23 cellular contexts compared by ENCODE assay signal in the genomic region with DNA sequence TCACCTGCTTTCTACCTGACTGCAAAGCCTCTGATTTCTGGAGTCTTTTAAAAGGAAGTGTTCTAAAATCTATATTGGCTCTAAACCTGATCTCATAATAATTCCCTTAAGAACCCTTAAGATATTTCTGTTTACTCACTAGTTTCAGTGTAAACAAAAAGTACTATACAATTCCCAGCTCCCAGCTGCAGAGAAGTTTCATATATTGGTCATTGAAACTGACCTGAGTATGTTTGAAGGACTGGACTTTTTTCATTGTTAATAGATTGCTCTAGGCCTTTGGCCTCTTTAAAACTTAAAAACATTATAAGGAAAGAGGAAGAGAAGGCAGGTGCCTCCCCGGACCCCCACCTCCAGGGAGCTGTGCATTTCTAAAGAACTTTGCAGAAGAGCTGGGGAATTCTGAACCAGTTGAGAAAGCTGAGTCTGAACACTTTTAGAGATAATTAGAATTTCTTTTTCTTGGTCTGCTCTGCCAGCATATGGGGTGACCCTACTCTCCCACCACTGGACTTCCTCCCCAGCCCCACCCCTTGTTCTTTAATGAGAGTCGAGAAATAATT. TPM values are rescaled to one million over a fixed set of nuclear protein-coding genes. Genes with fewer than 3 reads are reported as not detected.
DNase-seq lines count a peak whose midpoint lies in the region; ATAC-seq, FAIRE-seq and TF ChIP-seq lines count a peak whose summit lies in the region.
"Had no signal": no experiment of that assay in that cellular context is flagged by ENCODE, and none has a peak within 500 bp of the region (broad histone marks: within the 10 kb centered on the region; RNA-seq: fewer than 3 reads in every experiment).

No MANE protein-coding gene starts in this region.

- H3K4me1 ChIP-seq in H9 (ENCODE audit: insufficient read depth, low read length) (peaks cover 4% of the 10 kb centered on the region; the same call in 1 of the 2 replicates), GM12878 (ENCODE audit: control insufficient read depth, insufficient read depth, low read length) (peaks cover 51% of the 10 kb centered on the region), mucosa of rectum (ENCODE audit: control insufficient read depth in 2 of 2, insufficient read depth in 2 of 2, low read length in 2 of 2) (peaks cover 12 to 38% of the 10 kb centered on the region in 2 donors)
- H3K4me1 ChIP-seq: testis had no signal

- no peaks in the 10 kb centered on the region; the same call in 1 of the 2 replicates for H3K27me3 Mint-ChIP-seq in H9 (ENCODE audit: low read depth)

- no CpG with 5 or more reads among the region's 2 CpGs for WGBS in H9 (ENCODE audit: extremely low coverage, insufficient read length, low lambda C conversion rate)
- 49% methylated on average over 2 of the region's 2 CpGs for WGBS in GM12878 (ENCODE audit: insufficient coverage, insufficient replicate concordance, low lambda C conversion rate, missing lambda C conversion rate)

- H3K4me3 Mint-ChIP-seq in H9: no peak overlapping the region
- H3K4me3 Mint-ChIP-seq: activated CD4-positive, alpha-beta memory T cell treated with anti-CD3 and anti-CD28 coated beads, Interleukin-2, amount 10 ng/mL, durations not matched to agents 7 days and 5 days; activated naive CD8-positive, alpha-beta T cell treated with anti-CD3 and anti-CD28 coated beads for 36 hours; central memory CD8-positive, alpha-beta T cell; natural killer cell; stimulated activated effector memory CD8-positive, alpha-beta T cell treated with anti-CD3 and anti-CD28 coated beads, Interleukin-12 subunit alpha, Interleukin-12 subunit beta, amount 100 ng/mL, for 72 hours had no signal

- RAD21 ChIA-PET in GM12878 (lab: Charles Lee; ENCODE audit: unreplicated experiment): interaction anchor here (0.8 to 3.5 kb wide), 10 partner anchors 14 to 1148 kb away, joined by 3 to 22 read pairs (median 6); no protein-coding TSS in a partner anchor

- H3K4me3 ChIP-seq in GM12878 (no peak overlapping the region), mucosa of rectum (ENCODE audit: low read length in 2 of 2) (no peak overlapping the region)
- H3K4me3 ChIP-seq: dorsolateral prefrontal cortex, ovary, Peyer's patch, SJCRH30, spleen, testis had no signal

- H3K9me3 Mint-ChIP-seq in H9: peaks cover 12 to 13% of the 10 kb centered on the region in 2 experiments
- H3K9me3 Mint-ChIP-seq: activated CD4-positive, alpha-beta memory T cell treated with anti-CD3 and anti-CD28 coated beads, Interleukin-2, amount 10 ng/mL, durations not matched to agents 7 days and 5 days; central memory CD8-positive, alpha-beta T cell; natural killer cell; stimulated activated effector memory CD8-positive, alpha-beta T cell treated with anti-CD3 and anti-CD28 coated beads, Interleukin-12 subunit alpha, Interleukin-12 subunit beta, amount 100 ng/mL, for 72 hours had no signal

- H2AFZ ChIP-seq in H9 (ENCODE audit: low read length): no peak overlapping the region
- H2AFZ ChIP-seq in GM12878 (ENCODE audit: control insufficient read depth, low read depth, low read length): no peak overlapping the region

- no peak overlapping the region for H2BK120ac ChIP-seq in H9 (ENCODE audit: low read depth, low read length, poor library complexity, severe bottlenecking)

- H4K5ac ChIP-seq in H9 (ENCODE audit: insufficient read length, low read depth, low read length): no peak overlapping the region

- POLR2A ChIA-PET in GM12878 (lab: Charles Lee): interaction anchor here (0.8 kb wide), 1 partner anchor 20 kb away, joined by 3 read pairs; no protein-coding TSS in a partner anchor

- no peak overlapping the region for H3K4ac ChIP-seq in H9 (ENCODE audit: low read depth, low read length)

- H3K14ac ChIP-seq in H9 (ENCODE audit: insufficient read depth, low read length): no peak overlapping the region

- H3K9me3 ChIP-seq in H9 (ENCODE audit: control insufficient read depth, low read depth, low read length): no peaks in the 10 kb centered on the region
- no peaks in the 10 kb centered on the region; the same call in 2 of the 3 replicates for H3K9me3 ChIP-seq in GM12878 (replicated peaks; ENCODE audit: control insufficient read depth, insufficient read depth, low read length)
- no peaks in the 10 kb centered on the region for H3K9me3 ChIP-seq in mucosa of rectum (ENCODE audit: control insufficient read depth in 2 of 2, low read length in 2 of 2)
- H3K9me3 ChIP-seq: ovary, Peyer's patch, SJCRH30, testis had no signal

- no peak overlapping the region for H3K18ac ChIP-seq in H9 (ENCODE audit: insufficient read length, low read depth, low read length)

- BruUV-seq in GM12878 (replicated peaks; lab: Mats Ljungman, UMichigan): no TSS peak

- H2BK20ac ChIP-seq in H9 (ENCODE audit: low read depth, low read length, poor library complexity, severe bottlenecking): no peak overlapping the region

- no peak overlapping the region for H2BK15ac ChIP-seq in H9 (ENCODE audit: low read depth, low read length)

- CTCF ChIA-PET in GM12878 (lab: Yijun Ruan, JAX): interaction anchor here (0.8 to 6.2 kb wide), 27 partner anchors 11 to 1147 kb away, joined by 3 to 50 read pairs (median 6); no protein-coding TSS in a partner anchor

- H3K36me3 ChIP-seq in GM12878 (ENCODE audit: control insufficient read depth in 2 of 2, insufficient read depth in 2 of 2, low read length in 1 of 2): no peaks in the 10 kb centered on the region
- no peaks in the 10 kb centered on the region for H3K36me3 ChIP-seq in mucosa of rectum (ENCODE audit: control insufficient read depth in 2 of 2, insufficient read depth in 2 of 2, low read length in 2 of 2)
- H3K36me3 ChIP-seq: ovary, Peyer's patch, SJCRH30, spleen had no signal

- no peaks in the 10 kb centered on the region for H3K23me2 ChIP-seq in H9 (ENCODE audit: insufficient read length, low read depth, low read length, poor library complexity, severe bottlenecking)

- no peak for TF ChIP-seq EP300 in GM12878 (IDR thresholded peaks at IDR 0.05; ENCODE audit: borderline replicate concordance in 1 of 2, control insufficient read depth in 1 of 2, low read depth in 2 of 2, low read length in 2 of 2)

- H3K27me3 ChIP-seq in H9 (ENCODE audit: insufficient read depth, low read length) (no peaks in the 10 kb centered on the region), GM12878 (replicated peaks in 1 of 2; ENCODE audit: control insufficient read depth in 2 of 2, insufficient read depth in 2 of 2, low read length in 1 of 2) (no peaks in the 10 kb centered on the region), mucosa of rectum (ENCODE audit: control insufficient read depth in 2 of 2, insufficient read depth in 2 of 2, low read length in 2 of 2) (no peaks in the 10 kb centered on the region)
- H3K27me3 ChIP-seq: ovary, Peyer's patch, SJCRH30, testis had no signal

- H3K79me1 ChIP-seq in H9 (ENCODE audit: insufficient read depth, low read depth, low read length, poor library complexity, severe bottlenecking): no peaks in the 10 kb centered on the region

- no peak overlapping the region for H3K56ac ChIP-seq in H9 (ENCODE audit: insufficient read length, low read depth, low read length)

- H3K27ac ChIP-seq in H9 (ENCODE audit: insufficient read length, low read depth, low read length) (no peak overlapping the region), GM12878 (ENCODE audit: control insufficient read depth, insufficient read depth) (peak overlapping the region; percentile 58; the same call in 1 of the 2 replicates), mucosa of rectum (ENCODE audit: low read depth in 2 of 2, low read length in 2 of 2) (peak overlapping the region; percentile 3 to 66)
- H3K27ac ChIP-seq: dorsolateral prefrontal cortex, ovary, Peyer's patch, SJCRH30, spleen, testis had no signal

- no peaks in the 10 kb centered on the region for H4K20me1 ChIP-seq in H9 (ENCODE audit: control insufficient read depth, insufficient read depth, insufficient read length)
- no peaks in the 10 kb centered on the region for H4K20me1 ChIP-seq in GM12878 (ENCODE audit: control insufficient read depth, insufficient read depth)

- peaks cover 0 to 8% (median 2%) of the 10 kb centered on the region in 3 experiments; a peak in 4 of 7 replicates for H3K36me3 Mint-ChIP-seq in H9 (ENCODE audit: insufficient read depth in 1 of 3, low read depth in 3 of 3)
- H3K36me3 Mint-ChIP-seq: activated naive CD8-positive, alpha-beta T cell treated with anti-CD3 and anti-CD28 coated beads for 36 hours; natural killer cell; stimulated activated effector memory CD8-positive, alpha-beta T cell treated with anti-CD3 and anti-CD28 coated beads, Interleukin-12 subunit alpha, Interleukin-12 subunit beta, amount 100 ng/mL, for 72 hours had no signal

- no peak overlapping the region for H2BK5ac ChIP-seq in H9 (ENCODE audit: insufficient read length, low read length)

- FAIRE-seq in GM12878 (lab: Jason Lieb, UNC): no peak
- FAIRE-seq: TTC549 had no signal

- H2AK5ac ChIP-seq in H9 (ENCODE audit: insufficient read length, low read length): no peak overlapping the region

- no peak for TF ChIP-seq RAD21 in GM12878 (IDR thresholded peaks at IDR 0.05; ENCODE audit: insufficient read depth, low read depth, low read length)

- peaks cover 18 to 19% of the 10 kb centered on the region in 2 experiments for H3K4me1 Mint-ChIP-seq in H9
- H3K4me1 Mint-ChIP-seq: activated naive CD8-positive, alpha-beta T cell treated with anti-CD3 and anti-CD28 coated beads for 36 hours; stimulated activated effector memory CD8-positive, alpha-beta T cell treated with anti-CD3 and anti-CD28 coated beads, Interleukin-12 subunit alpha, Interleukin-12 subunit beta, amount 100 ng/mL, for 72 hours had no signal

- H3K27ac Mint-ChIP-seq in H9: no peak overlapping the region
- H3K27ac Mint-ChIP-seq: activated CD4-positive, alpha-beta memory T cell treated with anti-CD3 and anti-CD28 coated beads, Interleukin-2, amount 10 ng/mL, durations not matched to agents 7 days and 5 days; activated naive CD8-positive, alpha-beta T cell treated with anti-CD3 and anti-CD28 coated beads for 36 hours; natural killer cell; stimulated activated effector memory CD8-positive, alpha-beta T cell treated with anti-CD3 and anti-CD28 coated beads, Interleukin-12 subunit alpha, Interleukin-12 subunit beta, amount 100 ng/mL, for 72 hours had no signal

- DNase-seq in DMS53 (lab: John Stamatoyannopoulos, UW): peak; percentile 70
- DNase-seq in H9: no peak
- no peak for DNase-seq in GM12878 (ENCODE audit: low read depth, low spot score)
- no peak for DNase-seq in activated naive CD4-positive, alpha-beta T cell treated with anti-CD3 and anti-CD28 coated beads, Interleukin-2, amount 50 U/mL, for 16 hours
- no peak for DNase-seq in epidermal melanocyte (ENCODE audit: insufficient read length, low spot score)
- no peak for DNase-seq in NCI-H1694 treated with DMSO at 0.1 percent for 48 hours (lab: John Stamatoyannopoulos, UW)
- DNase-seq: activated naive CD8-positive, alpha-beta T cell treated with anti-CD3 and anti-CD28 coated beads for 36 hours; natural killer cell; right cardiac atrium; spleen had no signal

- in situ Hi-C loops in GM12878 (cut with MboI): no loop called here

- no peak for TF ChIP-seq POLR2A in GM12878 (IDR thresholded peaks at IDR 0.05; ENCODE audit: low read depth, low read length)

- no peak overlapping the region for H3T11ph ChIP-seq in H9 (ENCODE audit: low read length)

- TF ChIP-seq CTCF in H9 (conservative IDR thresholded peaks at IDR 0.05): no peak
- no peak for TF ChIP-seq CTCF in GM12878 (IDR thresholded peaks at IDR 0.05 in 2 of 3, conservative IDR thresholded peaks at IDR 0.05 in 1 of 3; ENCODE audit: control insufficient read depth in 2 of 3, extremely low read depth in 1 of 3, insufficient read depth in 1 of 3, low read depth in 3 of 3, low read length in 3 of 3)

- H2BK12ac ChIP-seq in H9 (ENCODE audit: insufficient read length, low read depth, low read length): no peak overlapping the region

- SMC1A ChIA-PET in GM12878 (lab: Charles Lee; ENCODE audit: uncharacterized antibody, unreplicated experiment): interaction anchor here (0.7 to 1.9 kb wide), 13 partner anchors 9 to 1147 kb away, joined by 3 to 10 read pairs (median 5); no protein-coding TSS in a partner anchor

- no peak overlapping the region for H3K23ac ChIP-seq in H9 (ENCODE audit: insufficient read length, low read depth, low read length)

- no peak overlapping the region for H4K91ac ChIP-seq in H9 (ENCODE audit: insufficient read length, low read depth, low read length)

- no peak; the same call in 2 of the 3 replicates for ATAC-seq in GM12878
- ATAC-seq: stimulated activated effector memory CD8-positive, alpha-beta T cell treated with anti-CD3 and anti-CD28 coated beads, Interleukin-12 subunit alpha, Interleukin-12 subunit beta, amount 100 ng/mL, for 72 hours had no signal

- intact Hi-C loops in GM12878 (cut with micrococcal nuclease; ENCODE audit: unreplicated experiment): loop anchor here (5.0 kb wide), 1 partner anchor 195 kb away; no protein-coding TSS in a partner anchor

- H4K8ac ChIP-seq in H9 (replicated peaks; ENCODE audit: insufficient read length, low read depth, low read length): no peak overlapping the region

- H3K79me2 ChIP-seq in H9 (ENCODE audit: insufficient read depth, low read length) (no peaks in the 10 kb centered on the region), GM12878 (ENCODE audit: control insufficient read depth, insufficient read depth, low read length) (peaks cover 24% of the 10 kb centered on the region)

- H3K9ac ChIP-seq in H9 (ENCODE audit: extremely low read depth, insufficient read length, low read length) (peak overlapping the region; percentile 26), GM12878 (ENCODE audit: control insufficient read depth, insufficient read depth, low read length) (no peak overlapping the region), mucosa of rectum (ENCODE audit: low read depth in 1 of 2, low read length in 2 of 2) (peak overlapping the region in 1 of 2 donors; percentile 30)

- H3K4me2 ChIP-seq in H9 (ENCODE audit: insufficient read depth, insufficient read length, low read length) (no peak overlapping the region), GM12878 (ENCODE audit: control insufficient read depth, insufficient read depth) (peak overlapping the region; percentile 66)

RNA-seq across cellular contexts. Expression of a gene that starts 23.7 kb away (rescaled TPM):
- total RNA-seq in H9 (2021) (0.90 and 1.3 TPM in 2 replicates), GM12878 (2014; rRNA removed) (9.3 and 10.0 TPM in 2 replicates), GM12878 (2014; rRNA removed; fragmentation: Illumina TruSeq; extraction: Trizol) (10.8 and 10.9 TPM in 2 replicates), GM12878 (2021) (31.9 and 34.1 TPM in 2 replicates)
- total RNA-seq in GM12878 (2013; cell fraction: nucleolus; rRNA removed): 7.1 and 7.6 TPM in 2 replicates
- polyA plus RNA-seq in GM12878 (2011; ENCODE audit: low read depth): 13.8 TPM
- polyA plus RNA-seq in GM12878 (2011; rRNA removed) (5.7 and 6.6 TPM in 2 replicates), GM12878 (2014; fragmentation: Illumina TruSeq; extraction: Trizol) (32.2 and 39.5 TPM in 2 replicates), GM12878 (2014; fragmentation: Nextera tagmentation; extraction: Ambion mirVana) (10 to 100 TPM in 1 of 2 experiments, 1 to 10 TPM in 1; 8.4 to 15.4 TPM), GM12878 (2014; rRNA removed) (13.0 and 13.4 TPM in 2 replicates), GM12878 (2016; fragmentation: Nextera tagmentation; extraction: Ambion mirVana) (10 to 100 TPM in 1 of 2 experiments, 1 to 10 TPM in 1; 9.0 to 11.4 TPM)
- polyA plus RNA-seq in GM12878 (2011; cell fraction: cytosol; rRNA removed): 3.2 and 5.1 TPM in 2 replicates
- polyA plus RNA-seq in GM12878 (2011; cell fraction: nucleus; rRNA removed): 3.4 and 5.3 TPM in 2 replicates
- polyA plus RNA-seq in GM12878 (2012): 16.6 and 19.3 TPM in 2 replicates
- polyA minus RNA-seq in GM12878 (2011; rRNA and poly(A)+ RNA removed): 1.6 and 2.3 TPM in 2 replicates
- 1.7 and 2.1 TPM in 2 replicates for polyA minus RNA-seq in GM12878 (2011; cell fraction: cytosol; rRNA and poly(A)+ RNA removed)
- 0.85 and 1.7 TPM in 2 replicates for polyA minus RNA-seq in GM12878 (2011; cell fraction: nucleus; rRNA and poly(A)+ RNA removed)
- total RNA-seq: H4, HT1080, natural killer cell, SJCRH30 had no signal
- polyA plus RNA-seq: AG04450 had no signal
